In genomic region chr9:35636135-35636876, GRCh38 we compare ENCODE assay signal across 18 cellular contexts. TPM values are rescaled to one million over a fixed set of nuclear protein-coding genes. Genes with fewer than 3 reads are reported as not detected.
DNase-seq lines count a peak whose midpoint lies in the region; ATAC-seq and TF ChIP-seq lines count a peak whose summit lies in the region.
"Had no signal": no experiment of that assay in that cellular context is flagged by ENCODE, and none has a peak within 500 bp of the region (broad histone marks: within the 10 kb centered on the region; RNA-seq: fewer than 3 reads in every experiment).

No MANE protein-coding gene starts in this region.

- CTCF ChIA-PET in CD4-positive, alpha-beta memory T cell (lab: Charles Lee; ENCODE audit: partially characterized antibody): interaction anchor here (1.0 to 1.9 kb wide), 2 partner anchors 10 to 25 kb away, joined by 3 to 7 read pairs; no protein-coding TSS in a partner anchor
- CTCF ChIA-PET in PC-3 (lab: Charles Lee): no interaction called here

- H3K36me3 ChIP-seq in CD4-positive, alpha-beta memory T cell (ENCODE audit: insufficient read depth, low read length): no peaks in the 10 kb centered on the region
- no peaks in the 10 kb centered on the region for H3K36me3 ChIP-seq in Karpas-422 (ENCODE audit: insufficient read depth, low read length)
- no peaks in the 10 kb centered on the region for H3K36me3 ChIP-seq in adrenal gland (replicated peaks in 1 of 2)
- no peaks in the 10 kb centered on the region for H3K36me3 ChIP-seq in PC-3 (ENCODE audit: low read depth, low read length)

- H3K9ac ChIP-seq in Karpas-422 (ENCODE audit: low read length) (no peak overlapping the region), PC-3 (ENCODE audit: low read length) (no peak overlapping the region)

- peaks cover 22 to 56% (median 41%) of the 10 kb centered on the region in 4 donors for H3K4me1 Mint-ChIP-seq in CD4-positive, alpha-beta memory T cell

- DNase-seq in CD4-positive, alpha-beta memory T cell: peak in 1 of 5 donors; percentile 33
- peak; percentile 56 for DNase-seq in Karpas-422
- DNase-seq in adrenal gland: peak in 1 of 7 donors; percentile 48
- DNase-seq in sciatic nerve (ENCODE audit: low spot score): peak; percentile 47
- no peak for DNase-seq in GF-D8 (lab: John Stamatoyannopoulos, UW)
- no peak for DNase-seq in DMS 273 (lab: John Stamatoyannopoulos, UW; ENCODE audit: unreplicated experiment)
- no peak for DNase-seq in PC-3
- DNase-seq: Caco-2; H7; KG1; NCI-H1694; NCI-H524; stimulated activated CD4-positive, alpha-beta T cell treated with anti-CD3 and anti-CD28 coated beads, Interleukin-4, amount 100 ng/mL, for 4 hours; stimulated activated naive CD4-positive, alpha-beta T cell had no signal

- peaks cover 5 to 11% of the 10 kb centered on the region in 2 donors for H3K36me3 Mint-ChIP-seq in CD4-positive, alpha-beta memory T cell

- POLR2A ChIA-PET in CD4-positive, alpha-beta memory T cell (lab: Charles Lee; ENCODE audit: partially characterized antibody): interaction anchor here (1.9 kb wide), 1 partner anchor 10 kb away, joined by 11 read pairs; no protein-coding TSS in a partner anchor
- POLR2A ChIA-PET in PC-3 (lab: Charles Lee; ENCODE audit: unreplicated experiment): no interaction called here

- no peaks in the 10 kb centered on the region for H3K9me2 ChIP-seq in Karpas-422 (replicated peaks; ENCODE audit: insufficient read depth, low read length)
- no peaks in the 10 kb centered on the region for H3K9me2 ChIP-seq in PC-3 (replicated peaks; ENCODE audit: low read length)

- no peaks in the 10 kb centered on the region for H3K27me3 Mint-ChIP-seq in CD4-positive, alpha-beta memory T cell

- no peaks in the 10 kb centered on the region for H3K9me3 ChIP-seq in CD4-positive, alpha-beta memory T cell (ENCODE audit: control insufficient read depth in 1 of 2, low read length in 2 of 2)
- H3K9me3 ChIP-seq in Karpas-422 (ENCODE audit: low read length) (no peaks in the 10 kb centered on the region), adrenal gland (replicated peaks in 1 of 3) (no peaks in the 10 kb centered on the region), PC-3 (ENCODE audit: low read length) (no peaks in the 10 kb centered on the region)
- H3K9me3 ChIP-seq: Caco-2 had no signal

- H3K4me3 ChIP-seq in CD4-positive, alpha-beta memory T cell (ENCODE audit: low read length in 2 of 2): no peak overlapping the region
- H3K4me3 ChIP-seq in Karpas-422 (ENCODE audit: low read length) (no peak overlapping the region), adrenal gland (no peak overlapping the region), PC-3 (ENCODE audit: low read length) (no peak overlapping the region)

- BruUV-seq in PC-3 (replicated peaks; lab: Mats Ljungman, UMichigan): no TSS peak

- no peak for TF ChIP-seq CTCF in adrenal gland (IDR thresholded peaks at IDR 0.05)
- TF ChIP-seq CTCF in PC-3 (conservative IDR thresholded peaks at IDR 0.05; ENCODE audit: low read depth, low read length): no peak

- no peaks in the 10 kb centered on the region for H3F3A ChIP-seq in PC-3 (ENCODE audit: low read length, unreplicated experiment)

- H3K27ac ChIP-seq in CD4-positive, alpha-beta memory T cell (ENCODE audit: low read depth, low read length): no peak overlapping the region
- H3K27ac ChIP-seq in Karpas-422 (ENCODE audit: low read length) (peak overlapping the region; percentile 75; the same call in 1 of the 2 replicates), adrenal gland (peak overlapping the region in 4 of 5 donors; percentile 63 to 83 (median 76)), PC-3 (ENCODE audit: low read length) (no peak overlapping the region)
- H3K27ac ChIP-seq: epithelial cell of prostate had no signal

- H3K27me3 ChIP-seq in CD4-positive, alpha-beta memory T cell (ENCODE audit: insufficient read depth, low read length): no peaks in the 10 kb centered on the region
- H3K27me3 ChIP-seq in Karpas-422 (ENCODE audit: low read length): no peaks in the 10 kb centered on the region
- no peaks in the 10 kb centered on the region for H3K27me3 ChIP-seq in adrenal gland
- no peaks in the 10 kb centered on the region for H3K27me3 ChIP-seq in PC-3 (ENCODE audit: low read length)

- H3K9me3 Mint-ChIP-seq in CD4-positive, alpha-beta memory T cell: no peaks in the 10 kb centered on the region

- WGBS in adrenal gland, 4 donors: 72 to 75% (median 73%) methylated on average over 9 of the region's 9 CpGs

- H2AFZ ChIP-seq in Karpas-422 (ENCODE audit: low read length) (no peak overlapping the region), PC-3 (ENCODE audit: low read length) (no peak overlapping the region)

- H3K27ac Mint-ChIP-seq in CD4-positive, alpha-beta memory T cell: peak overlapping the region in 6 of 7 donors; percentile 6 to 71 (median 38)

- H4K20me1 ChIP-seq in Karpas-422 (ENCODE audit: insufficient read depth, low read depth, low read length) (no peaks in the 10 kb centered on the region), PC-3 (ENCODE audit: low read length) (no peaks in the 10 kb centered on the region)

- H3K4me1 ChIP-seq in CD4-positive, alpha-beta memory T cell (ENCODE audit: insufficient read depth, low read length): peaks cover 32% of the 10 kb centered on the region
- H3K4me1 ChIP-seq in Karpas-422 (ENCODE audit: low read length) (peaks cover 29% of the 10 kb centered on the region), adrenal gland (replicated peaks in 1 of 2) (peaks cover 8 to 35% of the 10 kb centered on the region in 2 donors), PC-3 (ENCODE audit: insufficient read depth, low read length) (no peaks in the 10 kb centered on the region)
- H3K4me1 ChIP-seq: Caco-2 had no signal

- H3K4me2 ChIP-seq in Karpas-422 (ENCODE audit: low read depth, low read length, poor library complexity, severe bottlenecking) (peak overlapping the region; percentile 50), PC-3 (ENCODE audit: low read length) (no peak overlapping the region)

- no peak for TF ChIP-seq POLR2A in adrenal gland (IDR thresholded peaks at IDR 0.05)

- intact Hi-C loops in CD4-positive, alpha-beta memory T cell (cut with micrococcal nuclease): no loop called here
- intact Hi-C loops in adrenal gland (cut with DNase I): no loop called here
- intact Hi-C loops in sciatic nerve (cut with DNase I): no loop called here
- intact Hi-C loops in PC-3 (cut with micrococcal nuclease): no loop called here

- H3K79me2 ChIP-seq in Karpas-422 (ENCODE audit: low read length) (no peaks in the 10 kb centered on the region), PC-3 (ENCODE audit: low read length) (no peaks in the 10 kb centered on the region)

- H3K4me3 Mint-ChIP-seq in CD4-positive, alpha-beta memory T cell: peak overlapping the region in 3 of 8 donors; percentile 22 to 60 (median 43)

- ATAC-seq in sciatic nerve (peak; percentile 73), GM19395 (IDR thresholded peaks at IDR 0.05; ENCODE audit: unreplicated experiment) (no peak), PC-3 (no peak)

RNA-seq across cellular contexts. Expression of gene SIT1, which starts 14.4 kb away (rescaled TPM):
- total RNA-seq in CD4-positive, alpha-beta memory T cell: 10 to 100 TPM; 68.7 to 70.2 TPM
- 100 to 1,000 TPM; 163 to 231 TPM for polyA plus RNA-seq in CD4-positive, alpha-beta memory T cell
- total RNA-seq in Karpas-422 (2014; rRNA removed; shearing (Covaris generic); ENCODE audit: low replicate concordance): 97.6 and 117 TPM in 2 replicates
- total RNA-seq in adrenal gland (1 to 10 TPM in 4 of 8 donors, under 1 TPM in 3, not detected in 1; 0.25 to 2.1 (median 1.1) TPM), sciatic nerve (0.67 TPM), PC-3 (2014; rRNA removed) (not detected in 2 replicates)
- 1 to 10 TPM in 1 of 3 donors, under 1 TPM in 1, not detected in 1; 0.37 to 1.0 TPM for polyA plus RNA-seq in adrenal gland
- total RNA-seq: Caco-2, myocyte had no signal
- polyA plus RNA-seq: keratinocyte had no signal

RNA-seq across cellular contexts. Expression of gene CD72, which starts 18.1 kb away (rescaled TPM):
- total RNA-seq in CD4-positive, alpha-beta memory T cell: 1 to 10 TPM; 4.4 to 6.5 TPM
- polyA plus RNA-seq in CD4-positive, alpha-beta memory T cell: 1 to 10 TPM; 1.4 to 1.8 TPM
- total RNA-seq in Karpas-422 (2014; rRNA removed; shearing (Covaris generic); ENCODE audit: low replicate concordance): 5.6 and 7.8 TPM in 2 replicates
- total RNA-seq in adrenal gland: 1 to 10 TPM in 7 of 8 donors, under 1 TPM in 1; 0.69 to 8.0 (median 4.3) TPM
- 10 to 100 TPM in 1 of 3 donors, 1 to 10 TPM in 2; 1.3 to 18.5 (median 7.4) TPM for polyA plus RNA-seq in adrenal gland
- total RNA-seq in sciatic nerve: 5.5 TPM
- 0.15 TPM in 1 of 2 replicates, not detected in the other for total RNA-seq in PC-3 (2014; rRNA removed)

RNA-seq across cellular contexts. Expression of gene RMRP, which starts 21.5 kb away (rescaled TPM):
- total RNA-seq in CD4-positive, alpha-beta memory T cell: over 10,000 TPM; 18,678 to 21,585 TPM
- 10 to 100 TPM in 1 of 2 donors, not detected in 1; 54.3 TPM for polyA plus RNA-seq in CD4-positive, alpha-beta memory T cell
- 23,349 and 56,129 TPM in 2 replicates for total RNA-seq in Karpas-422 (2014; rRNA removed; shearing (Covaris generic); ENCODE audit: low replicate concordance)
- over 10,000 TPM in 4 of 8 donors, 1,000 to 10,000 TPM in 3, 100 to 1,000 TPM in 1; 885 to 23,366 (median 13,049) TPM for total RNA-seq in adrenal gland
- polyA plus RNA-seq in adrenal gland: 1,000 to 10,000 TPM in 2 of 3 donors, not detected in 1; 1,807 to 2,186 TPM
- total RNA-seq in sciatic nerve: 12,220 TPM
- total RNA-seq in PC-3 (2014; rRNA removed): 23,421 and 36,790 TPM in 2 replicates

RNA-seq across cellular contexts. Expression of gene CCDC107, which starts 21.8 kb away (rescaled TPM):
- total RNA-seq in CD4-positive, alpha-beta memory T cell: 10 to 100 TPM; 28.4 to 30.4 TPM
- 10 to 100 TPM; 90.5 to 92.5 TPM for polyA plus RNA-seq in CD4-positive, alpha-beta memory T cell
- total RNA-seq in Karpas-422 (2014; rRNA removed; shearing (Covaris generic); ENCODE audit: low replicate concordance): 13.2 and 24.0 TPM in 2 replicates
- total RNA-seq in adrenal gland: 10 to 100 TPM; 27.9 to 55.0 (median 39.8) TPM
- polyA plus RNA-seq in adrenal gland: 100 to 1,000 TPM in 2 of 3 donors, 10 to 100 TPM in 1; 53.6 to 198 (median 169) TPM
- 28.0 TPM for total RNA-seq in sciatic nerve
- total RNA-seq in PC-3 (2014; rRNA removed): 34.9 and 37.0 TPM in 2 replicates

RNA-seq across cellular contexts. Expression of gene ARHGEF39, which starts 28.7 kb away (rescaled TPM):
- not detected for total RNA-seq in CD4-positive, alpha-beta memory T cell
- 1 to 10 TPM; 1.0 to 1.1 TPM for polyA plus RNA-seq in CD4-positive, alpha-beta memory T cell
- 15.3 and 16.0 TPM in 2 replicates for total RNA-seq in Karpas-422 (2014; rRNA removed; shearing (Covaris generic); ENCODE audit: low replicate concordance)
- 10 to 100 TPM in 1 of 8 donors, 1 to 10 TPM in 2, under 1 TPM in 5; 0.42 to 18.4 (median 0.95) TPM for total RNA-seq in adrenal gland
- 1 to 10 TPM; 1.2 to 4.0 (median 1.5) TPM for polyA plus RNA-seq in adrenal gland
- not detected for total RNA-seq in sciatic nerve
- 2.6 and 4.1 TPM in 2 replicates for total RNA-seq in PC-3 (2014; rRNA removed)
- total RNA-seq: myocyte had no signal

Comparison
In these comparisons a context has a peak if more than half of its experiments do, and no peak if none do; other contexts are left out.
1. DNase-seq: peak in Karpas-422 (single experiment) and sciatic nerve (single experiment); none in GF-D8 (single experiment), DMS 273 (single experiment) and PC-3 (single experiment).
2. H3K27ac ChIP-seq: peak in Karpas-422 (single experiment) and adrenal gland (4 of 5); none in CD4-positive, alpha-beta memory T cell (single experiment) and PC-3 (single experiment).
3. RNA of gene SIT1, which starts 14.4 kb away (total RNA-seq): 97.6 to 117 TPM in Karpas-422 and 68.7 to 70.2 TPM in CD4-positive, alpha-beta memory T cell; 0.25 to 2.1 TPM in adrenal gland, 0.67 TPM in sciatic nerve (single experiment) and not detected in PC-3; every median in the first group is over 10 times any median in the second.